ENCODE assay signal across 17 cellular contexts in the genomic region with DNA sequence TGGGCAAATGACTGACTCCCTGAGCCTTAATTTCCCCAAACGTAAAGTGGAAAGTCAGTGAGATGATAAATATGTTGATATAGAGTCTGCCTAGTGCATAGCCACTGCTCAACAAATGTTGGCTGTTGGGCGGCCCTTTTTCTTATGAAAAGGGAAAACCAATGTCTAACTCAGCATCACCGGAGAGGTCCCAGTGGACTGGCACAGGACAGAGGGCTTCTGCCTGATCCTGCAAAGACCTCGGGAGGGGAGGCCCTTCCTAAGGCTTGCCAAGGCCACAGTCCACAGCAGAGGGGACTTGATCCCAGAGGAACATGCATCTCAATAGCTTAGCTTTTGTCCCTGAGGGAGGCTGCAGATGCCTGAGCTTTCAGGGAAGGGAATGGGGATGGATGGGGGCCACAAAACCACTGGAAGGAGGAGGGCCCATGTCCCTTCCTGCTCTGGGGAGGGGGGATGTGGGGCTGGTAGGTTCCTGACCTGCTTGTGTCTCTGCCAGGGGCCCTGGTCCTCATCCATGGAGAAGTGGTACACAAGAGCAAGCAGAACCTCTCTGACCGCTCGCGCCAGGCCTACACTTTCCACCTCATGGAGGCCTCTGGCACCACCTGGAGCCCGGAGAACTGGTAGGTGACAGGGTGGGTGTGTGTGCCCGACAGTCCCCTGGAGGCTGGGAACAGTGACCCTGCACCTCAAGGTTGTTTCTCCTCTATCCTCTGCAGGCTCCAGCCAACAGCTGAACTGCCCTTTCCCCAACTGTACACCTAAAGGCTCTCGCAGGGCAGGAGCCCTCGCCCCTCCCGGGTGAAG. TPM values are rescaled to one million over a fixed set of nuclear protein-coding genes. Genes with fewer than 3 reads are reported as not detected.
A peak's percentile ranks its signal among the peaks of the same experiment; 100 is the strongest.
DNase-seq lines count a peak whose midpoint lies in the region; ATAC-seq and TF ChIP-seq lines count a peak whose summit lies in the region.
"Had no signal": no experiment of that assay in that cellular context is flagged by ENCODE, and none has a peak within 500 bp of the region (broad histone marks: within the 10 kb centered on the region; RNA-seq: fewer than 3 reads in every experiment).

No MANE protein-coding gene starts in this region.

- H3K4me3 Mint-ChIP-seq in stimulated activated memory B cell treated with anti-CD40 and anti-IgM and Interleukin-4, amounts not matched to agents 10 μg/mL and 1 μg/mL and 100 μg/mL, for 72 hours, result no peak overlapping the region
- H3K4me3 Mint-ChIP-seq in immature natural killer cell, result no peak overlapping the region
- H3K4me3 Mint-ChIP-seq: activated B cell treated with CpG ODN at 0.5 μM for 24 hours, endodermal cell, naive B cell had no signal

- H3K27ac ChIP-seq in Panc1 (ENCODE audit: low read length) (no peak overlapping the region), layer of hippocampus (ENCODE audit: low read depth, low read length) (peak overlapping the region; percentile 6)
- H3K27ac ChIP-seq: psoas muscle had no signal

- H3K9me3 ChIP-seq in Panc1 (ENCODE audit: control insufficient read depth, insufficient read depth, low read depth, low read length), result no peaks in the 10 kb centered on the region
- H3K9me3 ChIP-seq: Caco-2, psoas muscle had no signal

- peaks cover 7% of the 10 kb centered on the region for H3K4me1 Mint-ChIP-seq in stimulated activated memory B cell treated with anti-CD40 and anti-IgM and Interleukin-4, amounts not matched to agents 10 μg/mL and 1 μg/mL and 100 μg/mL, for 72 hours
- peaks cover 8% of the 10 kb centered on the region in 2 donors for H3K4me1 Mint-ChIP-seq in immature natural killer cell

- in situ Hi-C loops in Panc1 (cut with HindIII; ENCODE audit: low pct_unique_long_range_greater_than_20kb, low sequenced_read_pairs), result no loop called here

- POLR2A ChIA-PET in Panc1 (lab: Charles Lee), result interaction anchor here (0.7 kb wide), 1 partner anchor 10 kb away, joined by 6 read pairs; no protein-coding TSS in a partner anchor

- no TSS peak for BruUV-seq in Panc1 (replicated peaks; lab: Mats Ljungman, UMichigan)

- no peak for TF ChIP-seq CTCF in Panc1 (IDR thresholded peaks at IDR 0.05)

- ATAC-seq in Panc1, result peak; percentile 48; the same call in 1 of the 2 replicates
- peak; percentile 16 for ATAC-seq in stimulated activated memory B cell treated with anti-CD40 and anti-IgM and Interleukin-4, amounts not matched to agents 10 μg/mL and 1 μg/mL and 100 μg/mL, for 72 hours
- ATAC-seq in left colon, result no peak

- no peaks in the 10 kb centered on the region for H3K36me3 ChIP-seq in Panc1 (ENCODE audit: control insufficient read depth, insufficient read depth, low read length)

- intact Hi-C loops in Panc1 (cut with micrococcal nuclease; ENCODE audit: unreplicated experiment), result no loop called here
- intact Hi-C loops in left colon (cut with DNase I, micrococcal nuclease), result no loop called here

- H3K27me3 ChIP-seq in Panc1 (ENCODE audit: control insufficient read depth, insufficient read depth, low read length) (no peaks in the 10 kb centered on the region), layer of hippocampus (ENCODE audit: control insufficient read depth, insufficient read depth, low read length) (no peaks in the 10 kb centered on the region)

- no peak overlapping the region for H3K27ac Mint-ChIP-seq in stimulated activated memory B cell treated with anti-CD40 and anti-IgM and Interleukin-4, amounts not matched to agents 10 μg/mL and 1 μg/mL and 100 μg/mL, for 72 hours
- H3K27ac Mint-ChIP-seq in immature natural killer cell, result no peak overlapping the region
- H3K27ac Mint-ChIP-seq: activated B cell treated with CpG ODN at 0.5 μM for 24 hours, IgD-negative memory B cell, naive B cell had no signal

- peaks cover 8% of the 10 kb centered on the region for H3K36me3 Mint-ChIP-seq in stimulated activated memory B cell treated with anti-CD40 and anti-IgM and Interleukin-4, amounts not matched to agents 10 μg/mL and 1 μg/mL and 100 μg/mL, for 72 hours
- no peaks in the 10 kb centered on the region for H3K36me3 Mint-ChIP-seq in immature natural killer cell
- H3K36me3 Mint-ChIP-seq: naive B cell had no signal

- H3K4me3 ChIP-seq in Panc1 (ENCODE audit: low read depth in 2 of 2, low read length in 2 of 2), result no peak overlapping the region
- H3K4me3 ChIP-seq: psoas muscle had no signal

- H3K27me3 Mint-ChIP-seq in stimulated activated memory B cell treated with anti-CD40 and anti-IgM and Interleukin-4, amounts not matched to agents 10 μg/mL and 1 μg/mL and 100 μg/mL, for 72 hours, result no peaks in the 10 kb centered on the region
- peaks cover 0 to 2% (median 0%) of the 10 kb centered on the region in 3 donors for H3K27me3 Mint-ChIP-seq in immature natural killer cell (ENCODE audit: low read depth in 3 of 3)
- H3K27me3 Mint-ChIP-seq: activated B cell treated with CpG ODN at 0.5 μM for 24 hours, IgD-negative memory B cell, naive B cell had no signal

- no peaks in the 10 kb centered on the region; the same call in 1 of the 2 replicates for H3K4me1 ChIP-seq in Panc1 (ENCODE audit: control insufficient read depth, insufficient read depth, low read length)

- DNase-seq in Panc1 (ENCODE audit: low read depth, low spot score), result no peak
- no peak for DNase-seq in immature natural killer cell
- no peak for DNase-seq in left colon
- DNase-seq in AG08396 (ENCODE audit: low spot score), result no peak
- DNase-seq: activated B cell treated with CpG ODN at 0.5 μM for 24 hours; activated CD8-positive, alpha-beta memory T cell treated with anti-CD3 and anti-CD28 coated beads for 24 hours; Caco-2; endodermal cell; naive B cell; NCI-H187 treated with DMSO at 0.1 percent for 48 hours; NCI-H446 treated with DMSO at 0.1 percent for 48 hours; SHP77 treated with DMSO at 0.1 percent for 48 hours; T-helper 2 cell had no signal

- no peaks in the 10 kb centered on the region for H3K9me3 Mint-ChIP-seq in stimulated activated memory B cell treated with anti-CD40 and anti-IgM and Interleukin-4, amounts not matched to agents 10 μg/mL and 1 μg/mL and 100 μg/mL, for 72 hours
- H3K9me3 Mint-ChIP-seq in immature natural killer cell, result no peaks in the 10 kb centered on the region
- H3K9me3 Mint-ChIP-seq: activated B cell treated with CpG ODN at 0.5 μM for 24 hours, endodermal cell, IgD-negative memory B cell, naive B cell had no signal

- CTCF ChIA-PET in Panc1 (lab: Charles Lee), result no interaction called here

RNA-seq across cellular contexts. Expression of gene DOLK, which starts 6.3 kb away (rescaled TPM):
- total RNA-seq in Panc1 (2021; ENCODE audit: unreplicated experiment) (20.0 TPM), left colon (10 to 100 TPM; 12.1 to 12.8 TPM)
- polyA plus RNA-seq in Panc1 (2012; ENCODE audit: insufficient read length), result 20.1 TPM
- 10 to 100 TPM in 1 of 3 donors, 1 to 10 TPM in 2; 9.5 to 18.0 (median 10.0) TPM for polyA plus RNA-seq in immature natural killer cell

RNA-seq across cellular contexts. Expression of gene NUP188, which starts 6.3 kb away (rescaled TPM):
- 69.9 TPM for total RNA-seq in Panc1 (2021; ENCODE audit: unreplicated experiment)
- 42.6 TPM for polyA plus RNA-seq in Panc1 (2012; ENCODE audit: insufficient read length)
- polyA plus RNA-seq in immature natural killer cell, result 10 to 100 TPM; 12.2 to 31.8 (median 18.6) TPM
- 10 to 100 TPM; 19.6 to 23.6 TPM for total RNA-seq in left colon

RNA-seq across cellular contexts. Expression of gene PHYHD1, which starts 20.4 kb away (rescaled TPM):
- total RNA-seq in Panc1 (2021; ENCODE audit: unreplicated experiment) (not detected), left colon (1 to 10 TPM; 1.5 to 7.1 TPM)
- polyA plus RNA-seq in Panc1 (2012; ENCODE audit: insufficient read length), result not detected
- 1 to 10 TPM; 2.7 to 7.1 (median 4.1) TPM for polyA plus RNA-seq in immature natural killer cell

RNA-seq across cellular contexts. Expression of gene LRRC8A, which starts 59.2 kb away (rescaled TPM):
- total RNA-seq in Panc1 (2021; ENCODE audit: unreplicated experiment) (16.4 TPM), left colon (10 to 100 TPM; 21.8 to 38.3 TPM)
- polyA plus RNA-seq in Panc1 (2012; ENCODE audit: insufficient read length), result 18.1 TPM
- polyA plus RNA-seq in immature natural killer cell, result 10 to 100 TPM; 29.3 to 98.2 (median 34.6) TPM

RNA-seq across cellular contexts. Expression of gene KYAT1, which starts 59.4 kb away (rescaled TPM):
- 6.1 TPM for total RNA-seq in Panc1 (2021; ENCODE audit: unreplicated experiment)
- 7.6 TPM for polyA plus RNA-seq in Panc1 (2012; ENCODE audit: insufficient read length)
- 10 to 100 TPM in 1 of 3 donors, 1 to 10 TPM in 2; 9.6 to 10.1 (median 10.0) TPM for polyA plus RNA-seq in immature natural killer cell
- 1 to 10 TPM; 2.1 TPM for total RNA-seq in left colon
